ENCODE assay signal across 1 cellular context in genomic region chr1:22678522-22678896, GRCh38.
TF ChIP-seq lines count a peak whose summit lies in the region.

No MANE protein-coding gene starts in this region.

TF ChIP-seq in HEK293, 187 proteins besides CTCF, POLR2A, EP300 and RAD21 (continued from another document):
- TF ChIP-seq ZBTB26 (tag by site-specific recombination; optimal IDR thresholded peaks at IDR 0.05), result peak; percentile 13
- TF ChIP-seq ZNF501 (tag by site-specific recombination; IDR thresholded peaks at IDR 0.05), result no peak
- TF ChIP-seq ZNF639 (tag by site-specific recombination; IDR thresholded peaks at IDR 0.05), result no peak
- TF ChIP-seq ZFP41 (tag by site-specific recombination; IDR thresholded peaks at IDR 0.05; ENCODE audit: borderline replicate concordance), result no peak
- TF ChIP-seq ZNF596 (tag by site-specific recombination; IDR thresholded peaks at IDR 0.05), result no peak
- TF ChIP-seq PATZ1 (tag by site-specific recombination; IDR thresholded peaks at IDR 0.05), result peak; percentile 15; the same call in 1 of the 2 replicates
- TF ChIP-seq ZNF558 (tag by site-specific recombination; IDR thresholded peaks at IDR 0.05), result no peak
- TF ChIP-seq ZNF19 (tag by site-specific recombination; IDR thresholded peaks at IDR 0.05; ENCODE audit: low read depth), result no peak
- peak; percentile 7; the same call in 1 of the 2 replicates for TF ChIP-seq ZNF354C (tag by site-specific recombination; IDR thresholded peaks at IDR 0.05; ENCODE audit: borderline replicate concordance, low read depth)
- 0 out of 2 replicates have a peak, but pooled peaks have one; percentile 7 for TF ChIP-seq ZNF488 (tag by site-specific recombination; IDR thresholded peaks at IDR 0.05)
- TF ChIP-seq ZNF174 (tag by site-specific recombination; IDR thresholded peaks at IDR 0.05), result no peak
- TF ChIP-seq ZNF280C (tag by site-specific recombination; IDR thresholded peaks at IDR 0.05), result no peak
- peak; percentile 95 for TF ChIP-seq ZSCAN4 (tag by site-specific recombination; IDR thresholded peaks at IDR 0.05)
- no peak for TF ChIP-seq ZBTB8A (tag by site-specific recombination; IDR thresholded peaks at IDR 0.05)
TF ChIP-seq in HEK293: peak in this region for 8.
